Comparison of ENCODE assay signal across 1 cellular context in genomic region chr1:116690809-116691323, GRCh38.
TF ChIP-seq lines count a peak whose summit lies in the region.

No MANE protein-coding gene starts in this region.

TF ChIP-seq in SK-N-SH, 30 proteins besides CTCF, POLR2A, EP300 and RAD21 (continued from another document):
- TF ChIP-seq EZH2phosphoT487 (IDR thresholded peaks at IDR 0.05; ENCODE audit: borderline replicate concordance, low read depth) (no peak), GATA2 (CRISPR knock-in tag; IDR thresholded peaks at IDR 0.05) (peak; percentile 48; the same call in 1 of the 2 replicates), REST (IDR thresholded peaks at IDR 0.05; ENCODE audit: low read depth, low read length) (no peak), GABPA (IDR thresholded peaks at IDR 0.05; ENCODE audit: low read depth) (no peak), MAX (IDR thresholded peaks at IDR 0.05; ENCODE audit: low read depth) (no peak), ELF1 (IDR thresholded peaks at IDR 0.05) (no peak), TAF1 (IDR thresholded peaks at IDR 0.05; ENCODE audit: borderline replicate concordance, low read depth, low read length) (no peak), NFIC (IDR thresholded peaks at IDR 0.05; ENCODE audit: borderline replicate concordance) (no peak), MEF2A (IDR thresholded peaks at IDR 0.05; ENCODE audit: borderline replicate concordance, low read depth) (no peak), YY1 (IDR thresholded peaks at IDR 0.05; ENCODE audit: low read depth) (no peak), FOXJ3 (CRISPR knock-in tag; IDR thresholded peaks at IDR 0.05) (no peak), PBX3 (IDR thresholded peaks at IDR 0.05) (no peak), IRF3 (IDR thresholded peaks at IDR 0.05; ENCODE audit: low read depth, low read length) (no peak), MXI1 (IDR thresholded peaks at IDR 0.05; ENCODE audit: low read depth, low read length) (peak; percentile 67), NRF1 (IDR thresholded peaks at IDR 0.05; ENCODE audit: low read depth, low read length) (no peak)
